9 cellular contexts compared by ENCODE assay signal in the genomic region with DNA sequence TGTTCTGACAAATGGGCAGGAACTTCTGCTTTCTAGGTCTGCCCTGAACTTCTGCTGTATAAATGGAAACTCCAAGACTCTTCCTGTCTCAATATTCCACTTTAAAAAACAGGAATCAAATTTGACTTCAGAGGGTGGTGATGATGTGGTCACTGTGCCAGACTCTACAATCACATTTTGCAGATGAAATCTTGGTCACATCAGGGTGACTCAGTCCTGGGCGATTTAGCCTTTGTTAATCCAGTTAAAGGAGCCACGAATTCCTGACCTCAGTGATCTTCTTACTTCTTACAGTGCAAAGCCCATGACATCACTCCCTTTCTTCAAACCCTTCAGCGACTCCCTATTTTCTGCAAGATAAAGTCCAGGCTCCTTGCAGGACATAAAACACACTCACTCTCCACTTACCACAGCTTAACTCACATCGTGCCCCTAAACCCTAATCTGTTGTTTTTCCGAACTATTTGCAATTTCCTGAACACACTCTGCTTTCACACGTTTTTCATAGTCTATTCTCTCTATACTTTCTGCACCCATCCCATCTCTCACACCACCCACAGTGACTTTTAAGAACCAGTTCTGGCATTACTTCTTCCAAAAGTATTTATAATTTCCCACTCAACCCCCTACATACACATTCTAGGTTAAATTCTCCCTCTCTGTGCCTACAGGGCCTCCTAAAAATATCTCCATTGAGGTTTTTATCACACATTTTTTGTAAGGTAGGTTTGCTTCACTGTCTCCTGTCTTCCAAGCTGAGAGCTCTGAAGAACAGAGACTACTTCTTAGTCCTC. TPM values are rescaled to one million over a fixed set of nuclear protein-coding genes. Genes with fewer than 3 reads are reported as not detected.
DNase-seq lines count a peak whose midpoint lies in the region; ATAC-seq and TF ChIP-seq lines count a peak whose summit lies in the region.
"Had no signal": no experiment of that assay in that cellular context is flagged by ENCODE, and none has a peak within 500 bp of the region (broad histone marks: within the 10 kb centered on the region; RNA-seq: fewer than 3 reads in every experiment).

No MANE protein-coding gene starts in this region.

- H3K27me3 Mint-ChIP-seq in Calu3 (ENCODE audit: unreplicated experiment), result no peaks in the 10 kb centered on the region

- BruUV-seq in Calu3 (replicated peaks; lab: Mats Ljungman, UMichigan), result no TSS peak

- no peaks in the 10 kb centered on the region for H3K9me3 Mint-ChIP-seq in Calu3 (ENCODE audit: low read depth, unreplicated experiment)
- no peaks in the 10 kb centered on the region for H3K9me3 Mint-ChIP-seq in activated naive CD4-positive, alpha-beta T cell treated with anti-CD3 and anti-CD28 coated beads, Interleukin-2, amount 50 U/mL, for 72 hours

- H3K4me3 Mint-ChIP-seq in Calu3 (ENCODE audit: low read depth, unreplicated experiment), result peak overlapping the region; percentile 1

- H3K4me3 ChIP-seq in fibroblast of lung (replicated peaks in 1 of 4; ENCODE audit: control extremely low read depth in 1 of 4, insufficient read depth in 1 of 4, low read depth in 3 of 4, low read length in 4 of 4), result no peak overlapping the region

- H3K27ac Mint-ChIP-seq in Calu3 (ENCODE audit: unreplicated experiment), result peak overlapping the region; percentile 49
- H3K27ac Mint-ChIP-seq in activated naive CD4-positive, alpha-beta T cell treated with anti-CD3 and anti-CD28 coated beads, Interleukin-2, amount 50 U/mL, for 72 hours, result no peak overlapping the region

- no peaks in the 10 kb centered on the region for H3K9me3 ChIP-seq in fibroblast of lung (ENCODE audit: control insufficient read depth, insufficient read depth, low read depth, low read length)

- intact Hi-C loops in Calu3 (cut with micrococcal nuclease; ENCODE audit: unreplicated experiment), result no loop called here

- H3K79me2 ChIP-seq in fibroblast of lung (ENCODE audit: control insufficient read depth, insufficient read depth, low read length), result no peaks in the 10 kb centered on the region

- H3K4me1 ChIP-seq in fibroblast of lung (ENCODE audit: control insufficient read depth, extremely low read depth, insufficient read depth, low read length), result peaks cover 4% of the 10 kb centered on the region

- no peak overlapping the region for H3K27ac ChIP-seq in fibroblast of lung (ENCODE audit: insufficient read depth, low read length)

- H2AFZ ChIP-seq in fibroblast of lung (ENCODE audit: low read length), result peak overlapping the region; percentile 2

- peak; percentile 6 for DNase-seq in Calu3
- peak; percentile 49 for DNase-seq in SK-N-DZ (ENCODE audit: low spot score)
- peak; percentile 68 to 98 for DNase-seq in fibroblast of lung (ENCODE audit: low read depth in 2 of 2)
- DNase-seq in omental fat pad (ENCODE audit: low spot score), result no peak
- no peak for DNase-seq in activated naive CD4-positive, alpha-beta T cell treated with anti-CD3 and anti-CD28 coated beads, Interleukin-2, amount 50 U/mL, for 72 hours (ENCODE audit: low spot score in 2 of 2)
- DNase-seq: hypothalamus had no signal

- H3K36me3 Mint-ChIP-seq in Calu3 (ENCODE audit: insufficient read depth, unreplicated experiment), result no peaks in the 10 kb centered on the region
- H3K36me3 Mint-ChIP-seq in activated naive CD4-positive, alpha-beta T cell treated with anti-CD3 and anti-CD28 coated beads, Interleukin-2, amount 50 U/mL, for 72 hours, result no peaks in the 10 kb centered on the region

- peaks cover 47% of the 10 kb centered on the region for H3K4me1 Mint-ChIP-seq in Calu3 (ENCODE audit: low read depth, unreplicated experiment)

- peak; percentile 87 for ATAC-seq in omental fat pad (ENCODE audit: low FRiP score)
- no peak for ATAC-seq in activated naive CD4-positive, alpha-beta T cell treated with anti-CD3 and anti-CD28 coated beads, Interleukin-2, amount 50 U/mL, for 72 hours
- no peak for ATAC-seq in HG03460 (IDR thresholded peaks at IDR 0.05; ENCODE audit: unreplicated experiment)
- ATAC-seq in HG02798 (IDR thresholded peaks at IDR 0.05; ENCODE audit: poor library complexity, unreplicated experiment), result no peak
- ATAC-seq in HG03108 (IDR thresholded peaks at IDR 0.05; ENCODE audit: unreplicated experiment), result no peak

- H4K20me1 ChIP-seq in fibroblast of lung (ENCODE audit: control insufficient read depth, extremely low read depth, insufficient read depth, low read length), result no peaks in the 10 kb centered on the region

- no peaks in the 10 kb centered on the region for H3K27me3 ChIP-seq in fibroblast of lung (ENCODE audit: control insufficient read depth, insufficient read depth, low read length)

- H3K36me3 ChIP-seq in fibroblast of lung (ENCODE audit: control insufficient read depth, insufficient read depth, low read length), result no peaks in the 10 kb centered on the region

- H3K9ac ChIP-seq in fibroblast of lung (ENCODE audit: insufficient read depth, low read length), result no peak overlapping the region

- TF ChIP-seq CTCF in Calu3 (IDR thresholded peaks at IDR 0.05; ENCODE audit: unreplicated experiment) (no peak), fibroblast of lung (conservative IDR thresholded peaks at IDR 0.05 in 1 of 2, IDR thresholded peaks at IDR 0.05 in 1 of 2; ENCODE audit: low read depth in 1 of 2, low read length in 2 of 2) (no peak), omental fat pad (IDR thresholded peaks at IDR 0.05) (no peak)

- no peak overlapping the region for H3K4me2 ChIP-seq in fibroblast of lung (ENCODE audit: extremely low read depth, insufficient read depth, low read length)

- CTCF ChIA-PET in Calu3 (lab: Charles Lee), result interaction anchor here (1.5 kb wide), 1 partner anchor 9 kb away, joined by 3 read pairs; no protein-coding TSS in a partner anchor

RNA-seq across cellular contexts. Expression of a gene that starts 11.1 kb away (rescaled TPM):
- total RNA-seq in Calu3 (2022), result 1.4 and 2.3 TPM in 2 replicates
- 0.14 TPM in 2 replicates for polyA plus RNA-seq in SK-N-DZ (2014; cell fraction: cytosol; rRNA removed)
- 0.04 and 0.16 TPM in 2 replicates for polyA plus RNA-seq in SK-N-DZ (2014; cell fraction: nucleus; rRNA removed)
- 18.2 and 23.6 TPM in 2 replicates for total RNA-seq in fibroblast of lung
- polyA plus RNA-seq in fibroblast of lung, result 17.4 and 51.6 TPM in 2 replicates
- polyA plus RNA-seq in fibroblast of lung (2012), result 11.4 and 29.7 TPM in 2 replicates
- 5.2 and 16.7 TPM in 2 replicates for polyA minus RNA-seq in fibroblast of lung (ENCODE audit: low replicate concordance)
- 10 to 100 TPM; 50.2 to 94.2 (median 64.8) TPM for total RNA-seq in omental fat pad
- not detected for total RNA-seq in activated naive CD4-positive, alpha-beta T cell treated with anti-CD3 and anti-CD28 coated beads, Interleukin-2, amount 50 U/mL, for 72 hours

RNA-seq across cellular contexts. Expression of a gene that starts 48.5 kb away (rescaled TPM):
- total RNA-seq in Calu3 (2022) (6.0 and 11.8 TPM in 2 replicates), fibroblast of lung (2.3 and 4.6 TPM in 2 replicates), omental fat pad (10 to 100 TPM in 2 of 4 donors, 1 to 10 TPM in 2; 5.6 to 15.4 (median 10.4) TPM)
- polyA plus RNA-seq in SK-N-DZ (2014; cell fraction: cytosol; rRNA removed), result not detected in 2 replicates
- 0.29 TPM in 1 of 2 replicates, not detected in the other for polyA plus RNA-seq in SK-N-DZ (2014; cell fraction: nucleus; rRNA removed)
- 1.3 and 1.5 TPM in 2 replicates for polyA plus RNA-seq in fibroblast of lung
- polyA plus RNA-seq in fibroblast of lung (2012), result 1.1 and 1.2 TPM in 2 replicates
- polyA minus RNA-seq in fibroblast of lung (ENCODE audit: low replicate concordance), result 3.0 TPM in 1 of 2 replicates, not detected in the other
- under 1 TPM; 0.60 to 0.71 TPM for total RNA-seq in activated naive CD4-positive, alpha-beta T cell treated with anti-CD3 and anti-CD28 coated beads, Interleukin-2, amount 50 U/mL, for 72 hours

Comparison
In these comparisons a context has a peak if more than half of its experiments do, and no peak if none do; other contexts are left out.
1. DNase-seq: peak in Calu3 (single experiment), SK-N-DZ (single experiment) and fibroblast of lung (2 of 2); none in omental fat pad (single experiment) and activated naive CD4-positive, alpha-beta T cell treated with anti-CD3 and anti-CD28 coated beads, Interleukin-2, amount 50 U/mL, for 72 hours (0 of 2).